ENCODE assay signal across 8 cellular contexts in genomic region chr5:50666261-50667078, GRCh38. TPM values are rescaled to one million over a fixed set of nuclear protein-coding genes. Genes with fewer than 3 reads are reported as not detected.
DNase-seq lines count a peak whose midpoint lies in the region; ATAC-seq and TF ChIP-seq lines count a peak whose summit lies in the region.

Gene PARP8, plus strand, starts transcription at chr5:50666637. Its CDS starts 459 bp downstream, at chr5:50667096.

- no peaks in the 10 kb centered on the region for H3K36me3 ChIP-seq in BLaER1 treated with 17β-estradiol and CSF1 and Interleukin-3, amounts not matched to agents 10 nM and 100 nM
- H3K36me3 ChIP-seq in HUES6 (ENCODE audit: control insufficient read depth, insufficient read depth, low read length) (no peaks in the 10 kb centered on the region), iPS-15b (ENCODE audit: control insufficient read depth, insufficient read depth, low read length) (no peaks in the 10 kb centered on the region), gastrocnemius medialis (no peaks in the 10 kb centered on the region)

- in situ Hi-C loops in gastrocnemius medialis (cut with MboI; ENCODE audit: low sequenced_read_pairs in 4 of 4), result no loop called here

- TF ChIP-seq POLR2A in gastrocnemius medialis (IDR thresholded peaks at IDR 0.05), result no peak

- no peaks in the 10 kb centered on the region for H3K27me3 ChIP-seq in BLaER1 treated with 17β-estradiol and CSF1 and Interleukin-3, amounts not matched to agents 10 nM and 100 nM
- H3K27me3 ChIP-seq in HUES6 (ENCODE audit: control insufficient read depth, insufficient read depth, low read length), result peaks cover 8% of the 10 kb centered on the region; the same call in 1 of the 2 replicates
- H3K27me3 ChIP-seq in iPS-15b (ENCODE audit: control insufficient read depth, insufficient read depth, low read length), result peaks cover 3% of the 10 kb centered on the region
- peaks cover 3 to 8% (median 6%) of the 10 kb centered on the region in 3 donors for H3K27me3 ChIP-seq in gastrocnemius medialis

- DNase-seq in T-helper 2 cell (peak; percentile 8 to 66 (median 33)), astrocyte of the hippocampus (ENCODE audit: low read depth, low spot score) (peak; percentile 52), gastrocnemius medialis (peak in 1 of 2 donors; percentile 17), cortex of kidney (lab: John Stamatoyannopoulos, UW) (no peak)

- 0 out of 22 replicates have a peak, but pooled peaks cover 0 to 1% (median 0%) of the 10 kb centered on the region in 11 experiments for H3K9me3 ChIP-seq in BLaER1 treated with 17β-estradiol and CSF1 and Interleukin-3, amounts not matched to agents 10 nM and 100 nM (replicated peaks in 1 of 11)
- H3K9me3 ChIP-seq in HUES6 (ENCODE audit: control insufficient read depth, insufficient read depth, low read depth, low read length), result no peaks in the 10 kb centered on the region
- H3K9me3 ChIP-seq in iPS-15b (ENCODE audit: control insufficient read depth, insufficient read depth, low read length), result no peaks in the 10 kb centered on the region
- H3K9me3 ChIP-seq in gastrocnemius medialis, result no peaks in the 10 kb centered on the region

- H3K4me1 ChIP-seq in BLaER1 treated with 17β-estradiol and CSF1 and Interleukin-3, amounts not matched to agents 10 nM and 100 nM, result peaks cover 26 to 58% (median 30%) of the 10 kb centered on the region in 10 experiments
- H3K4me1 ChIP-seq in HUES6 (ENCODE audit: control insufficient read depth, insufficient read depth, low read length) (peaks cover 16% of the 10 kb centered on the region; the same call in 1 of the 2 replicates), iPS-15b (ENCODE audit: control insufficient read depth, insufficient read depth, low read length) (peaks cover 2% of the 10 kb centered on the region), gastrocnemius medialis (no peaks in the 10 kb centered on the region)

- peak within 1 kb of the TSS; percentile 88 to 100 (median 95) for H3K4me3 ChIP-seq in BLaER1 treated with 17β-estradiol and CSF1 and Interleukin-3, amounts not matched to agents 10 nM and 100 nM
- H3K4me3 ChIP-seq in HUES6 (ENCODE audit: low read depth, low read length) (peak within 1 kb of the TSS; percentile 93), iPS-15b (ENCODE audit: low read depth, low read length) (peak within 1 kb of the TSS; percentile 71), gastrocnemius medialis (peak within 1 kb of the TSS; percentile 76 to 93 (median 84))

- intact Hi-C loops in gastrocnemius medialis (cut with DNase I; ENCODE audit: low total_unique reads), result loop anchor here (5.0 kb wide), 1 partner anchor 76 kb away; no protein-coding TSS in a partner anchor

- H3K27ac ChIP-seq in BLaER1 treated with 17β-estradiol and CSF1 and Interleukin-3, amounts not matched to agents 10 nM and 100 nM, result peak within 1 kb of the TSS; percentile 90 to 99 (median 97)
- H3K27ac ChIP-seq in HUES6 (ENCODE audit: low read depth, low read length) (peak within 1 kb of the TSS; percentile 91), gastrocnemius medialis (peak within 1 kb of the TSS; percentile 52 to 74 (median 65))

- no peak for TF ChIP-seq CTCF in gastrocnemius medialis (IDR thresholded peaks at IDR 0.05 in 4 of 5, conservative IDR thresholded peaks at IDR 0.05 in 1 of 5)

- H4K20me1 ChIP-seq in BLaER1 treated with 17β-estradiol and CSF1 and Interleukin-3, amounts not matched to agents 10 nM and 100 nM, result peaks cover 0 to 16% (median 0%) of the 10 kb centered on the region in 11 experiments; a peak in 5 of 22 replicates

- ATAC-seq in GM19372 (IDR thresholded peaks at IDR 0.05; ENCODE audit: low read depth, unreplicated experiment) (peak; percentile 41), gastrocnemius medialis (no peak)

- peak within 1 kb of the TSS; percentile 74 to 93 (median 88) for H3K4me2 ChIP-seq in BLaER1 treated with 17β-estradiol and CSF1 and Interleukin-3, amounts not matched to agents 10 nM and 100 nM

- peak within 1 kb of the TSS; percentile 92 to 99 (median 94) for H3K9ac ChIP-seq in BLaER1 treated with 17β-estradiol and CSF1 and Interleukin-3, amounts not matched to agents 10 nM and 100 nM
- H3K9ac ChIP-seq in HUES6 (ENCODE audit: low read length) (peak within 1 kb of the TSS; percentile 97), iPS-15b (ENCODE audit: low read depth, low read length) (peak within 1 kb of the TSS; percentile 79)

RNA-seq across cellular contexts. Expression of gene PARP8, which starts in this region (rescaled TPM):
- 1 to 10 TPM; 1.0 to 1.9 (median 1.5) TPM for total RNA-seq in gastrocnemius medialis
